ENCODE assay signal across 1 cellular context in the genomic region with DNA sequence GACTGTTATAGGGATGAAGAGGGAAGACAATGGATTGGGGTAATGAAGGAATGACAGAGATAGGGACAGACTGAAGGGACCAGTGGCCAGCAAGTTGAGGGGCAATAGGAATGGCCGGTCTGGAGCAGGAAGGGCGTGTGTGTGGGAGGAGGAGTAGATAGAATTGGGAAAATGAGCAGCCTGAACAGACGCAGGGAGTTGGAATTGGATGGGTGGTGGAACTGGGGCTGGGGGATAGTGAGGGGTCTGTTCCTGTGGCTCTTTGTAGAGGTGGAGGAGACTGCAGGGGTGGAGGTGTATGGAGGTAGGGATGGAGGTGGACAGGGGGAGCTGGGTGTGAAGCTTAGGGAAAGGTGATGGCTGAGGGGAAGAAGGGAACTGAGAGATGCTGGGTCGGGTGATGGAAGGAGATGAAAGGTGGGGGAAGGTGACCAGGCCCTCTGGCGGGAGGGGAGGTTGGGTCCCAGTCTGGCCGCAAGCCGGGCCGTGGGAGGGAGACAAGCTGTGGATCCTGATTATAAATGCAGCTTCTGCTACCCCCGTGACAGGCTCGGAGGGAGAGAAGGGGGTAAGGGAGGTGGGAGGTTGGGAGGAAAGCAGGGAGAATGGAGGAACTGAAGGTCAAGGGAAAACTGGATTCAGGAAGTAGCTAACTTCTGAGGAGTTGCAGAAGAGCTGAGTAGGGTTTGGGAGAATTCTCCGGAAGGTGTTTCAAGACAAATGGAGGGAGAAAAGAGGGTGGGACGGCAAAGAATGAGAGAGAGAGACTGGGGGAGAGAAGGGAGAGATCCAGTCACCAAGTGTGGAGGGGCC.
TF ChIP-seq lines count a peak whose summit lies in the region.

No MANE protein-coding gene starts in this region.

TF ChIP-seq in HepG2, 621 proteins besides CTCF, POLR2A, EP300 and RAD21 (continued from another document and continues in another):
- TF ChIP-seq, protein P1, sequence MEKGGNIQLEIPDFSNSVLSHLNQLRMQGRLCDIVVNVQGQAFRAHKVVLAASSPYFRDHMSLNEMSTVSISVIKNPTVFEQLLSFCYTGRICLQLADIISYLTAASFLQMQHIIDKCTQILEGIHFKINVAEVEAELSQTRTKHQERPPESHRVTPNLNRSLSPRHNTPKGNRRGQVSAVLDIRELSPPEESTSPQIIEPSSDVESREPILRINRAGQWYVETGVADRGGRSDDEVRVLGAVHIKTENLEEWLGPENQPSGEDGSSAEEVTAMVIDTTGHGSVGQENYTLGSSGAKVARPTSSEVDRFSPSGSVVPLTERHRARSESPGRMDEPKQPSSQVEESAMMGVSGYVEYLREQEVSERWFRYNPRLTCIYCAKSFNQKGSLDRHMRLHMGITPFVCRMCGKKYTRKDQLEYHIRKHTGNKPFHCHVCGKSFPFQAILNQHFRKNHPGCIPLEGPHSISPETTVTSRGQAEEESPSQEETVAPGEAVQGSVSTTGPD (CRISPR knock-in tag; IDR thresholded peaks at IDR 0.05): no peak
- no peak for TF ChIP-seq MAFG (CRISPR knock-in tag; IDR thresholded peaks at IDR 0.05)
- no peak for TF ChIP-seq DMTF1 (CRISPR knock-in tag; IDR thresholded peaks at IDR 0.05)
- TF ChIP-seq REL (CRISPR knock-in tag; conservative IDR thresholded peaks at IDR 0.05): 0 out of 2 replicates have a peak, but pooled peaks have one; percentile 51
- TF ChIP-seq MXD3 (CRISPR knock-in tag; IDR thresholded peaks at IDR 0.05): no peak
- TF ChIP-seq SNRNP70 (IDR thresholded peaks at IDR 0.05; ENCODE audit: low read depth, low read length): no peak
- TF ChIP-seq ZNF615 (CRISPR knock-in tag; IDR thresholded peaks at IDR 0.05; ENCODE audit: borderline replicate concordance): no peak
- no peak for TF ChIP-seq ISX (CRISPR knock-in tag; conservative IDR thresholded peaks at IDR 0.05)
- no peak for TF ChIP-seq HNF1A (IDR thresholded peaks at IDR 0.05; ENCODE audit: low read depth)
- no peak for TF ChIP-seq HNF1A (CRISPR knock-in tag; IDR thresholded peaks at IDR 0.05; ENCODE audit: borderline replicate concordance)
- 0 out of 2 replicates have a peak, but pooled peaks have one; percentile 3 for TF ChIP-seq SALL1 (CRISPR knock-in tag; IDR thresholded peaks at IDR 0.05)
- TF ChIP-seq TRIM24 (CRISPR knock-in tag; IDR thresholded peaks at IDR 0.05): no peak
- no peak for TF ChIP-seq TMF1 (CRISPR knock-in tag; IDR thresholded peaks at IDR 0.05; ENCODE audit: low read depth)
- no peak for TF ChIP-seq CREM (IDR thresholded peaks at IDR 0.05)
- no peak for TF ChIP-seq CREM (CRISPR knock-in tag; IDR thresholded peaks at IDR 0.05)
- no peak for TF ChIP-seq MBNL3 (CRISPR knock-in tag; conservative IDR thresholded peaks at IDR 0.05)
- TF ChIP-seq XRCC5 (optimal IDR thresholded peaks at IDR 0.05; ENCODE audit: low read length): no peak
- TF ChIP-seq PPARG (CRISPR knock-in tag; conservative IDR thresholded peaks at IDR 0.05): no peak
- no peak for TF ChIP-seq PBX3 (CRISPR knock-in tag; IDR thresholded peaks at IDR 0.05; ENCODE audit: borderline replicate concordance)
- no peak for TF ChIP-seq ZNF556 (CRISPR knock-in tag; IDR thresholded peaks at IDR 0.05; ENCODE audit: borderline replicate concordance)
- TF ChIP-seq ZNF230 (CRISPR knock-in tag; IDR thresholded peaks at IDR 0.05): no peak
- no peak for TF ChIP-seq ZNF644 (CRISPR knock-in tag; IDR thresholded peaks at IDR 0.05; ENCODE audit: low read depth)
- no peak for TF ChIP-seq BCL3 (CRISPR knock-in tag; IDR thresholded peaks at IDR 0.05)
- peak; percentile 43; the same call in 1 of the 2 replicates for TF ChIP-seq HES4 (CRISPR knock-in tag; IDR thresholded peaks at IDR 0.05; ENCODE audit: borderline replicate concordance)
- TF ChIP-seq, protein P2, sequence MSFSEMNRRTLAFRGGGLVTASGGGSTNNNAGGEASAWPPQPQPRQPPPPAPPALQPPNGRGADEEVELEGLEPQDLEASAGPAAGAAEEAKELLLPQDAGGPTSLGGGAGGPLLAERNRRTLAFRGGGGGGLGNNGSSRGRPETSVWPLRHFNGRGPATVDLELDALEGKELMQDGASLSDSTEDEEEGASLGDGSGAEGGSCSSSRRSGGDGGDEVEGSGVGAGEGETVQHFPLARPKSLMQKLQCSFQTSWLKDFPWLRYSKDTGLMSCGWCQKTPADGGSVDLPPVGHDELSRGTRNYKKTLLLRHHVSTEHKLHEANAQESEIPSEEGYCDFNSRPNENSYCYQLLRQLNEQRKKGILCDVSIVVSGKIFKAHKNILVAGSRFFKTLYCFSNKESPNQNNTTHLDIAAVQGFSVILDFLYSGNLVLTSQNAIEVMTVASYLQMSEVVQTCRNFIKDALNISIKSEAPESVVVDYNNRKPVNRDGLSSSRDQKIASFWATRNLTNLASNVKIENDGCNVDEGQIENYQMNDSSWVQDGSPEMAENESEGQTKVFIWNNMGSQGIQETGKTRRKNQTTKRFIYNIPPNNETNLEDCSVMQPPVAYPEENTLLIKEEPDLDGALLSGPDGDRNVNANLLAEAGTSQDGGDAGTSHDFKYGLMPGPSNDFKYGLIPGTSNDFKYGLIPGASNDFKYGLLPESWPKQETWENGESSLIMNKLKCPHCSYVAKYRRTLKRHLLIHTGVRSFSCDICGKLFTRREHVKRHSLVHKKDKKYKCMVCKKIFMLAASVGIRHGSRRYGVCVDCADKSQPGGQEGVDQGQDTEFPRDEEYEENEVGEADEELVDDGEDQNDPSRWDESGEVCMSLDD (CRISPR knock-in tag; IDR thresholded peaks at IDR 0.05; ENCODE audit: borderline replicate concordance): no peak
- no peak for TF ChIP-seq ZNF33B (CRISPR knock-in tag; IDR thresholded peaks at IDR 0.05)
- no peak for TF ChIP-seq KMT2B (CRISPR knock-in tag; IDR thresholded peaks at IDR 0.05)
- no peak for TF ChIP-seq RCOR2 (CRISPR knock-in tag; IDR thresholded peaks at IDR 0.05)
- TF ChIP-seq SPEN (CRISPR knock-in tag; IDR thresholded peaks at IDR 0.05; ENCODE audit: low read depth): peak; percentile 30; the same call in 1 of the 2 replicates
- no peak for TF ChIP-seq MAZ (IDR thresholded peaks at IDR 0.05; ENCODE audit: borderline replicate concordance, low read depth, low read length)
- TF ChIP-seq MAZ (CRISPR knock-in tag; IDR thresholded peaks at IDR 0.05; ENCODE audit: low read depth): no peak
- no peak for TF ChIP-seq TOPORS (CRISPR knock-in tag; IDR thresholded peaks at IDR 0.05)
- TF ChIP-seq ATF1 (CRISPR knock-in tag; IDR thresholded peaks at IDR 0.05): no peak
- TF ChIP-seq, protein P3, sequence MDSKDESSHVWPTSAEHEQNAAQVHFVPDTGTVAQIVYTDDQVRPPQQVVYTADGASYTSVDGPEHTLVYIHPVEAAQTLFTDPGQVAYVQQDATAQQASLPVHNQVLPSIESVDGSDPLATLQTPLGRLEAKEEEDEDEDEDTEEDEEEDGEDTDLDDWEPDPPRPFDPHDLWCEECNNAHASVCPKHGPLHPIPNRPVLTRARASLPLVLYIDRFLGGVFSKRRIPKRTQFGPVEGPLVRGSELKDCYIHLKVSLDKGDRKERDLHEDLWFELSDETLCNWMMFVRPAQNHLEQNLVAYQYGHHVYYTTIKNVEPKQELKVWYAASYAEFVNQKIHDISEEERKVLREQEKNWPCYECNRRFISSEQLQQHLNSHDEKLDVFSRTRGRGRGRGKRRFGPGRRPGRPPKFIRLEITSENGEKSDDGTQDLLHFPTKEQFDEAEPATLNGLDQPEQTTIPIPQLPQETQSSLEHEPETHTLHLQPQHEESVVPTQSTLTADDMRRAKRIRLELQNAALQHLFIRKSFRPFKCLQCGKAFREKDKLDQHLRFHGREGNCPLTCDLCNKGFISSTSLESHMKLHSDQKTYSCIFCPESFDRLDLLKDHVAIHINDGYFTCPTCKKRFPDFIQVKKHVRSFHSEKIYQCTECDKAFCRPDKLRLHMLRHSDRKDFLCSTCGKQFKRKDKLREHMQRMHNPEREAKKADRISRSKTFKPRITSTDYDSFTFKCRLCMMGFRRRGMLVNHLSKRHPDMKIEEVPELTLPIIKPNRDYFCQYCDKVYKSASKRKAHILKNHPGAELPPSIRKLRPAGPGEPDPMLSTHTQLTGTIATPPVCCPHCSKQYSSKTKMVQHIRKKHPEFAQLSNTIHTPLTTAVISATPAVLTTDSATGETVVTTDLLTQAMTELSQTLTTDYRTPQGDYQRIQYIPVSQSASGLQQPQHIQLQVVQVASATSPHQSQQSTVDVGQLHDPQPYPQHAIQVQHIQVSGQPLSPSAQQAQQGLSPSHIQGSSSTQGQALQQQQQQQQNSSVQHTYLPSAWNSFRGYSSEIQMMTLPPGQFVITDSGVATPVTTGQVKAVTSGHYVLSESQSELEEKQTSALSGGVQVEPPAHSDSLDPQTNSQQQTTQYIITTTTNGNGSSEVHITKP (CRISPR knock-in tag; IDR thresholded peaks at IDR 0.05; ENCODE audit: low read depth): no peak
- TF ChIP-seq ZNF24 (IDR thresholded peaks at IDR 0.05): no peak
- TF ChIP-seq DMAP1 (CRISPR knock-in tag; IDR thresholded peaks at IDR 0.05): no peak
